ENCODE assay signal across 13 cellular contexts in genomic region chr21:42319368-42319767, GRCh38. TPM values are rescaled to one million over a fixed set of nuclear protein-coding genes. Genes with fewer than 3 reads are reported as not detected.
DNase-seq lines count a peak whose midpoint lies in the region; ATAC-seq and TF ChIP-seq lines count a peak whose summit lies in the region.
"Had no signal": no experiment of that assay in that cellular context is flagged by ENCODE, and none has a peak within 500 bp of the region (broad histone marks: within the 10 kb centered on the region; RNA-seq: fewer than 3 reads in every experiment).

No MANE protein-coding gene starts in this region.

- no peaks in the 10 kb centered on the region for H3K36me3 Mint-ChIP-seq in activated CD4-positive, alpha-beta T cell treated with anti-CD3 and anti-CD28 coated beads for 36 hours (ENCODE audit: low read depth)
- H3K36me3 Mint-ChIP-seq in activated T-helper 17 cell treated with anti-CD3 and anti-CD28 coated beads, Interleukin-2, amount 50 U/mL, for 72 hours (ENCODE audit: low read depth) = no peaks in the 10 kb centered on the region
- no peaks in the 10 kb centered on the region for H3K36me3 Mint-ChIP-seq in endodermal cell (ENCODE audit: low read depth)

- POLR2A ChIA-PET in activated CD4-positive, alpha-beta T cell treated with anti-CD3 and anti-CD28 coated beads for 36 hours (lab: Charles Lee) = no interaction called here

- H3K4me3 Mint-ChIP-seq in activated CD4-positive, alpha-beta T cell treated with anti-CD3 and anti-CD28 coated beads for 36 hours = no peak overlapping the region
- H3K4me3 Mint-ChIP-seq in activated T-helper 17 cell treated with anti-CD3 and anti-CD28 coated beads, Interleukin-2, amount 50 U/mL, for 72 hours = no peak overlapping the region
- H3K4me3 Mint-ChIP-seq in endodermal cell = no peak overlapping the region

- no peaks in the 10 kb centered on the region for H4K20me1 ChIP-seq in Loucy (ENCODE audit: insufficient read depth, low read length, poor library complexity, severe bottlenecking)

- H3K27ac ChIP-seq in neutrophil (peak overlapping the region; percentile 88), endodermal cell (ENCODE audit: low read depth, low read length) (no peak overlapping the region)
- H3K27ac ChIP-seq: brain microvascular endothelial cell, thyroid gland had no signal

- DNase-seq in activated CD4-positive, alpha-beta T cell treated with anti-CD3 and anti-CD28 coated beads for 36 hours = no peak
- DNase-seq in activated CD4-positive, alpha-beta T cell treated with anti-CD3 and anti-CD28 coated beads, Interleukin-2, amount 50 U/mL, for 4 hours = no peak
- no peak for DNase-seq in endodermal cell
- no peak for DNase-seq in stimulated activated CD8-positive, alpha-beta memory T cell treated with anti-CD3 and anti-CD28 coated beads, Interleukin-4, amount 100 ng/mL, for 48 hours
- no peak for DNase-seq in activated CD4-positive, alpha-beta T cell treated with anti-CD3 and anti-CD28 coated beads for 48 hours
- DNase-seq: brain microvascular endothelial cell, hippocampal formation, NCI-H1092, thyroid gland had no signal

- H3K4me3 ChIP-seq in Loucy (ENCODE audit: low read length, poor library complexity, severe bottlenecking) (peak overlapping the region; percentile 21), neutrophil (ENCODE audit: low read depth in 1 of 2, low read length in 1 of 2) (peak overlapping the region; percentile 40 to 49), endodermal cell (ENCODE audit: low read length) (no peak overlapping the region)
- H3K4me3 ChIP-seq: thyroid gland had no signal

- H3K27me3 Mint-ChIP-seq in activated CD4-positive, alpha-beta T cell treated with anti-CD3 and anti-CD28 coated beads for 36 hours = peaks cover 5% of the 10 kb centered on the region
- peaks cover 4% of the 10 kb centered on the region for H3K27me3 Mint-ChIP-seq in activated T-helper 17 cell treated with anti-CD3 and anti-CD28 coated beads, Interleukin-2, amount 50 U/mL, for 72 hours
- H3K27me3 Mint-ChIP-seq in endodermal cell (ENCODE audit: insufficient read depth) = no peaks in the 10 kb centered on the region

- H3K9me2 ChIP-seq in Loucy (replicated peaks; ENCODE audit: low read depth, low read length) = no peaks in the 10 kb centered on the region

- intact Hi-C loops in activated CD4-positive, alpha-beta T cell treated with anti-CD3 and anti-CD28 coated beads for 36 hours (cut with DNase I, micrococcal nuclease) = no loop called here

- peak overlapping the region; percentile 53 for H2AFZ ChIP-seq in Loucy (ENCODE audit: low read length)

- peak; percentile 19 for ATAC-seq in activated CD4-positive, alpha-beta T cell treated with anti-CD3 and anti-CD28 coated beads for 36 hours
- peak; percentile 37 for ATAC-seq in activated T-helper 17 cell treated with anti-CD3 and anti-CD28 coated beads, Interleukin-2, amount 50 U/mL, for 72 hours (replicated peaks)

- peak overlapping the region; percentile 67 for H3K4me2 ChIP-seq in Loucy (ENCODE audit: low read depth, low read length, poor library complexity, severe bottlenecking)

- H3K9me3 ChIP-seq in Loucy (ENCODE audit: insufficient read depth, low read depth, low read length) = no peaks in the 10 kb centered on the region
- H3K9me3 ChIP-seq in neutrophil = no peaks in the 10 kb centered on the region
- H3K9me3 ChIP-seq in endodermal cell (ENCODE audit: control insufficient read depth, low read length) = no peaks in the 10 kb centered on the region
- H3K9me3 ChIP-seq: thyroid gland had no signal

- no peak overlapping the region for H3K27ac Mint-ChIP-seq in activated CD4-positive, alpha-beta T cell treated with anti-CD3 and anti-CD28 coated beads for 36 hours
- no peak overlapping the region for H3K27ac Mint-ChIP-seq in activated T-helper 17 cell treated with anti-CD3 and anti-CD28 coated beads, Interleukin-2, amount 50 U/mL, for 72 hours
- H3K27ac Mint-ChIP-seq in endodermal cell = no peak overlapping the region

- CTCF ChIA-PET in activated CD4-positive, alpha-beta T cell treated with anti-CD3 and anti-CD28 coated beads for 36 hours (lab: Charles Lee) = interaction anchor here (1.1 to 1.5 kb wide), 2 partner anchors 9 to 135 kb away, joined by 5 to 6 read pairs; no protein-coding TSS in a partner anchor

- H3K36me3 ChIP-seq in Loucy (ENCODE audit: insufficient read depth, low read length) (no peaks in the 10 kb centered on the region), neutrophil (no peaks in the 10 kb centered on the region), endodermal cell (ENCODE audit: control insufficient read depth, insufficient read depth, low read length) (no peaks in the 10 kb centered on the region)
- H3K36me3 ChIP-seq: brain microvascular endothelial cell, thyroid gland had no signal

- H3F3A ChIP-seq in Loucy (ENCODE audit: low read depth) = no peaks in the 10 kb centered on the region; the same call in 1 of the 2 replicates

- WGBS in endodermal cell (ENCODE audit: insufficient coverage in 1 of 2, insufficient read length in 1 of 2), 2 experiments = 91 to 92% methylated on average over 9 to 10 of the region's 10 CpGs

- H3K9ac ChIP-seq in Loucy (ENCODE audit: low read depth, low read length, poor library complexity, severe bottlenecking) (peak overlapping the region; percentile 37), endodermal cell (ENCODE audit: extremely low read depth, low read length, poor library complexity, severe bottlenecking) (no peak overlapping the region)

- H3K4me1 Mint-ChIP-seq in activated CD4-positive, alpha-beta T cell treated with anti-CD3 and anti-CD28 coated beads for 36 hours = peaks cover 5% of the 10 kb centered on the region
- H3K4me1 Mint-ChIP-seq in activated T-helper 17 cell treated with anti-CD3 and anti-CD28 coated beads, Interleukin-2, amount 50 U/mL, for 72 hours = no peaks in the 10 kb centered on the region
- peaks cover 21% of the 10 kb centered on the region for H3K4me1 Mint-ChIP-seq in endodermal cell

- TF ChIP-seq CTCF in Loucy (conservative IDR thresholded peaks at IDR 0.05; ENCODE audit: low read length) = no peak
- no peak for TF ChIP-seq CTCF in neutrophil (IDR thresholded peaks at IDR 0.05)
- no peak for TF ChIP-seq CTCF in endodermal cell (conservative IDR thresholded peaks at IDR 0.05)

- no peaks in the 10 kb centered on the region for H3K9me3 Mint-ChIP-seq in activated CD4-positive, alpha-beta T cell treated with anti-CD3 and anti-CD28 coated beads for 36 hours (ENCODE audit: low read depth)
- H3K9me3 Mint-ChIP-seq in activated T-helper 17 cell treated with anti-CD3 and anti-CD28 coated beads, Interleukin-2, amount 50 U/mL, for 72 hours = no peaks in the 10 kb centered on the region
- no peaks in the 10 kb centered on the region for H3K9me3 Mint-ChIP-seq in endodermal cell

- H3K27me3 ChIP-seq in Loucy (ENCODE audit: insufficient read depth, low read length, poor library complexity, severe bottlenecking) (no peaks in the 10 kb centered on the region), neutrophil (no peaks in the 10 kb centered on the region), endodermal cell (ENCODE audit: control insufficient read depth, insufficient read depth, low read length, poor library complexity, severe bottlenecking) (no peaks in the 10 kb centered on the region)
- H3K27me3 ChIP-seq: brain microvascular endothelial cell, thyroid gland had no signal

- H3K79me2 ChIP-seq in Loucy (ENCODE audit: insufficient read depth, low read length) = no peaks in the 10 kb centered on the region

- peaks cover 33% of the 10 kb centered on the region for H3K4me1 ChIP-seq in Loucy (ENCODE audit: insufficient read depth, low read length, poor library complexity, severe bottlenecking)
- peaks cover 67 to 70% of the 10 kb centered on the region in 2 experiments for H3K4me1 ChIP-seq in neutrophil (ENCODE audit: control insufficient read depth in 1 of 2, insufficient read depth in 1 of 2, low read depth in 1 of 2, low read length in 1 of 2)
- peaks cover 9% of the 10 kb centered on the region for H3K4me1 ChIP-seq in endodermal cell (ENCODE audit: control insufficient read depth, insufficient read depth, low read length)

RNA-seq across cellular contexts. Expression of gene TFF3, which starts 4.2 kb away (rescaled TPM):
- total RNA-seq in activated CD4-positive, alpha-beta T cell treated with anti-CD3 and anti-CD28 coated beads for 36 hours = not detected
- total RNA-seq in activated T-helper 17 cell treated with anti-CD3 and anti-CD28 coated beads, Interleukin-2, amount 50 U/mL, for 72 hours = not detected
- total RNA-seq in endodermal cell = 1 to 10 TPM in 1 of 2 donors, not detected in 1; 5.5 TPM
- polyA plus RNA-seq in endodermal cell (2013, experiment 1 of 2) = 1.2 TPM
- 1.7 TPM for polyA plus RNA-seq in endodermal cell (2013, experiment 2 of 2)
- total RNA-seq: A673 had no signal

RNA-seq across cellular contexts. Expression of gene TFF2, which starts 31.4 kb away (rescaled TPM):
- total RNA-seq in activated CD4-positive, alpha-beta T cell treated with anti-CD3 and anti-CD28 coated beads for 36 hours = not detected
- not detected for total RNA-seq in activated T-helper 17 cell treated with anti-CD3 and anti-CD28 coated beads, Interleukin-2, amount 50 U/mL, for 72 hours
- not detected for total RNA-seq in endodermal cell
- polyA plus RNA-seq in endodermal cell (2013, experiment 1 of 2) = not detected
- polyA plus RNA-seq in endodermal cell (2013, experiment 2 of 2) = not detected
- total RNA-seq: A673 had no signal

RNA-seq across cellular contexts. Expression of gene TFF1, which starts 47.0 kb away (rescaled TPM):
- total RNA-seq in activated CD4-positive, alpha-beta T cell treated with anti-CD3 and anti-CD28 coated beads for 36 hours = not detected
- total RNA-seq in activated T-helper 17 cell treated with anti-CD3 and anti-CD28 coated beads, Interleukin-2, amount 50 U/mL, for 72 hours = not detected
- total RNA-seq in endodermal cell = 1 to 10 TPM; 1.6 to 3.7 TPM
- polyA plus RNA-seq in endodermal cell (2013, experiment 1 of 2) = 1.5 TPM
- 3.2 TPM for polyA plus RNA-seq in endodermal cell (2013, experiment 2 of 2)
- total RNA-seq: A673, thyroid gland had no signal
